In the genomic region with DNA sequence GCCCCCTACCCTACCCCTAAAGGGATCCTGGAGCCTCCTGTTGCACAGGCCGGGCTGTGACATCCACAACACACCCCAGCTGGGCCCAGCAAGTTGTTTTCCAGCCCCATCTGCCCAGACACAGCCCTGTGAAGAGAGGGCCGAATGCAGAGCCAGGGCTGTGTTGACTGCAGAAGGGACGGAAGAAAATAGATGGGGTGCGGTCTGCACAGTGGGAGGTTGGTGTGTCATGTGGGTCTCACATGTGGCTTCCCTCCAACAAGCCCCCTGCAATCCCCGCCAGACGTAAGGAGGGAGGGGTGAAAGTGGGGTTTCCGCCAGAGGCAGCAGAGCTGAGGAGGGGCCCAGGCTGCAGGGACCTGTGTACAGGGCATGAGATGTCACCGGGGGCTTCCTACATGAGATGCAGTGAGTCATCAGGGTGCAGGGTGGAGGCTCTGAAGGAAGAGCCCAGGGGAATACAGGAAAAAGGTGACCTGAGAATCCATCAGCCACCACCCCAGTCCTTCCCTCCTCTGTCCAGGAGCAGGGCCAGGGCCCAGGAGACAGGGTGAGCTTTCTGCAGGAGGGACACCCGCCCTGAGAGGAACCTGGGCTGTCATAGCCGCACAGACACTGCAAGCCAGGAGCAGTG, we compare ENCODE assay signal across 8 cellular contexts.
DNase-seq lines count a peak whose midpoint lies in the region; ATAC-seq and TF ChIP-seq lines count a peak whose summit lies in the region.
"Not testable (repeated sequence)": the region's sequence is repeated elsewhere in the genome, so short reads cannot be mapped to it uniquely, and the experiment has no call there.

No MANE protein-coding gene starts in this region.

- intact Hi-C loops in activated CD8-positive, alpha-beta T cell treated with anti-CD3 and anti-CD28 coated beads for 36 hours (cut with micrococcal nuclease) = not testable (repeated sequence)

- not testable (repeated sequence) for H4K20me1 ChIP-seq in BLaER1; DND-41 (ENCODE audit: insufficient read depth, low read length)

- not testable (repeated sequence) for H2BK5ac ChIP-seq in neuronal stem cell (ENCODE audit: low read length)

- peak; percentile 16 for DNase-seq in DND-41
- peak; percentile 68 for DNase-seq in NCI-H2171 treated with DMSO at 0.1 percent for 48 hours (lab: John Stamatoyannopoulos, UW)
- DNase-seq in RWPE1 (ENCODE audit: low spot score); activated CD8-positive, alpha-beta T cell treated with anti-CD3 and anti-CD28 coated beads for 36 hours; foreskin keratinocyte; neuronal stem cell (ENCODE audit: low spot score); stimulated activated naive CD8-positive, alpha-beta T cell treated with anti-CD3 and anti-CD28 coated beads, Interleukin-15, amount 100 ng/mL, for 72 hours: not testable (repeated sequence)

- no CpG with 5 or more reads among the region's 10 CpGs for WGBS in neuronal stem cell (ENCODE audit: extremely low coverage in 2 of 2, insufficient read length in 2 of 2, insufficient replicate concordance in 1 of 2), 2 donors

- H3K79me2 ChIP-seq in DND-41 (ENCODE audit: insufficient read depth, low read length) = not testable (repeated sequence)

- H3K18ac ChIP-seq in neuronal stem cell (ENCODE audit: low read length) = peak overlapping the region; percentile 48

- peak overlapping the region; percentile 46 for H2AK5ac ChIP-seq in neuronal stem cell (ENCODE audit: low read depth, low read length)

- H3K36me3 ChIP-seq in BLaER1; DND-41 (ENCODE audit: insufficient read depth, low read length); neuronal stem cell (replicated peaks in 1 of 2; ENCODE audit: control insufficient read depth in 2 of 2, insufficient read depth in 2 of 2, low read length in 2 of 2): not testable (repeated sequence)

- not testable (repeated sequence) for H4K91ac ChIP-seq in neuronal stem cell (ENCODE audit: low read depth, low read length, poor library complexity)

- not testable (repeated sequence) for H3K27me3 ChIP-seq in BLaER1; DND-41 (ENCODE audit: insufficient read depth, low read length, poor library complexity); foreskin keratinocyte; neuronal stem cell (ENCODE audit: control insufficient read depth in 3 of 3, insufficient read depth in 3 of 3, low read depth in 1 of 3, low read length in 3 of 3)

- peak overlapping the region; percentile 62 for H3K4me2 ChIP-seq in BLaER1
- not testable (repeated sequence) for H3K4me2 ChIP-seq in DND-41 (ENCODE audit: insufficient read depth, low read length); neuronal stem cell (ENCODE audit: insufficient read depth, low read length, poor library complexity, severe bottlenecking)

- H3K27ac ChIP-seq in BLaER1; DND-41 (ENCODE audit: low read length); neuronal stem cell (replicated peaks; ENCODE audit: low read length): not testable (repeated sequence)
- H3K27ac ChIP-seq in RWPE1 (peak overlapping the region; percentile 100), foreskin keratinocyte (peak overlapping the region; percentile 72)

- H3K4me3 ChIP-seq in BLaER1; DND-41 (ENCODE audit: low read depth in 1 of 2, low read length in 2 of 2); neuronal stem cell (ENCODE audit: low read length in 2 of 2): not testable (repeated sequence)

- not testable (repeated sequence) for H2AFZ ChIP-seq in DND-41 (ENCODE audit: low read depth, low read length); neuronal stem cell (ENCODE audit: low read length)

- not testable (repeated sequence) for H3K9ac ChIP-seq in BLaER1; DND-41 (ENCODE audit: low read depth, low read length); neuronal stem cell (ENCODE audit: low read depth, low read length, poor library complexity)

- not testable (repeated sequence) for H3K79me1 ChIP-seq in neuronal stem cell (ENCODE audit: low read depth, low read length)

- not testable (repeated sequence) for H2BK120ac ChIP-seq in neuronal stem cell (ENCODE audit: low read depth, low read length)

- ATAC-seq in DND-41 (ENCODE audit: insufficient read depth, low read depth) (peak; percentile 61), foreskin keratinocyte (peak; percentile 5)
- peak; percentile 55 for ATAC-seq in activated CD8-positive, alpha-beta T cell treated with anti-CD3 and anti-CD28 coated beads for 36 hours
- ATAC-seq in stimulated activated naive CD8-positive, alpha-beta T cell treated with anti-CD3 and anti-CD28 coated beads, Interleukin-15, amount 100 ng/mL, for 72 hours = peak; percentile 31

- H3K36me3 Mint-ChIP-seq in activated CD8-positive, alpha-beta T cell treated with anti-CD3 and anti-CD28 coated beads for 36 hours (ENCODE audit: low read depth) = not testable (repeated sequence)

- CTCF ChIA-PET in RWPE1 (lab: Yijun Ruan, JAX) = interaction anchor here (0.6 kb wide), 1 partner anchor 180 kb away, joined by 3 read pairs; no protein-coding TSS in a partner anchor
- CTCF ChIA-PET in activated CD8-positive, alpha-beta T cell treated with anti-CD3 and anti-CD28 coated beads for 36 hours (lab: Charles Lee) = not testable (repeated sequence)

- not testable (repeated sequence) for H2BK15ac ChIP-seq in neuronal stem cell (ENCODE audit: low read length)

- H4K8ac ChIP-seq in neuronal stem cell (ENCODE audit: low read depth, low read length) = peak overlapping the region; percentile 65

- not testable (repeated sequence) for H3K4ac ChIP-seq in neuronal stem cell (ENCODE audit: low read length)

- H3K4me1 Mint-ChIP-seq in activated CD8-positive, alpha-beta T cell treated with anti-CD3 and anti-CD28 coated beads for 36 hours (ENCODE audit: low read depth) = not testable (repeated sequence)
- peaks cover 13% of the 10 kb centered on the region for H3K4me1 Mint-ChIP-seq in stimulated activated naive CD8-positive, alpha-beta T cell treated with anti-CD3 and anti-CD28 coated beads, Interleukin-15, amount 100 ng/mL, for 72 hours

- not testable (repeated sequence) for TF ChIP-seq CTCF in DND-41 (IDR thresholded peaks at IDR 0.05; ENCODE audit: borderline replicate concordance, extremely low read depth, low read length, poor library complexity, severe bottlenecking); RWPE1 (conservative IDR thresholded peaks at IDR 0.05; ENCODE audit: low read depth); activated CD8-positive, alpha-beta T cell treated with anti-CD3 and anti-CD28 coated beads for 36 hours (IDR thresholded peaks at IDR 0.05); foreskin keratinocyte (conservative IDR thresholded peaks at IDR 0.05)

- POLR2A ChIA-PET in RWPE1 (lab: Yijun Ruan, JAX; ENCODE audit: low non-redundant PET); activated CD8-positive, alpha-beta T cell treated with anti-CD3 and anti-CD28 coated beads for 36 hours (lab: Charles Lee): not testable (repeated sequence)

- peaks cover 50% of the 10 kb centered on the region for H3K4me1 ChIP-seq in BLaER1
- not testable (repeated sequence) for H3K4me1 ChIP-seq in DND-41 (ENCODE audit: insufficient read depth, low read length)
- peaks cover 36% of the 10 kb centered on the region for H3K4me1 ChIP-seq in foreskin keratinocyte
- peaks cover 8 to 12% of the 10 kb centered on the region in 2 donors for H3K4me1 ChIP-seq in neuronal stem cell (ENCODE audit: control insufficient read depth in 2 of 2, insufficient read depth in 1 of 2, low read depth in 1 of 2, low read length in 2 of 2)

- not testable (repeated sequence) for H3K9me3 Mint-ChIP-seq in activated CD8-positive, alpha-beta T cell treated with anti-CD3 and anti-CD28 coated beads for 36 hours; stimulated activated naive CD8-positive, alpha-beta T cell treated with anti-CD3 and anti-CD28 coated beads, Interleukin-15, amount 100 ng/mL, for 72 hours

- not testable (repeated sequence) for H3K23ac ChIP-seq in neuronal stem cell (ENCODE audit: low read depth, low read length, poor library complexity)

- H2BK12ac ChIP-seq in neuronal stem cell (ENCODE audit: low read length) = not testable (repeated sequence)

- H3K4me3 Mint-ChIP-seq in activated CD8-positive, alpha-beta T cell treated with anti-CD3 and anti-CD28 coated beads for 36 hours; stimulated activated naive CD8-positive, alpha-beta T cell treated with anti-CD3 and anti-CD28 coated beads, Interleukin-15, amount 100 ng/mL, for 72 hours: not testable (repeated sequence)

- H3K27me3 Mint-ChIP-seq in activated CD8-positive, alpha-beta T cell treated with anti-CD3 and anti-CD28 coated beads for 36 hours; stimulated activated naive CD8-positive, alpha-beta T cell treated with anti-CD3 and anti-CD28 coated beads, Interleukin-15, amount 100 ng/mL, for 72 hours: not testable (repeated sequence)

- not testable (repeated sequence) for H3K14ac ChIP-seq in neuronal stem cell (ENCODE audit: low read length)

- H3K9me3 ChIP-seq in BLaER1; DND-41 (ENCODE audit: insufficient read depth, low read length, severe bottlenecking); neuronal stem cell (replicated peaks in 1 of 2; ENCODE audit: control insufficient read depth in 2 of 2, insufficient read depth in 1 of 2, low read depth in 1 of 2, low read length in 2 of 2): not testable (repeated sequence)

- not testable (repeated sequence) for H3K27ac Mint-ChIP-seq in activated CD8-positive, alpha-beta T cell treated with anti-CD3 and anti-CD28 coated beads for 36 hours
- H3K27ac Mint-ChIP-seq in stimulated activated naive CD8-positive, alpha-beta T cell treated with anti-CD3 and anti-CD28 coated beads, Interleukin-15, amount 100 ng/mL, for 72 hours = peak overlapping the region in 1 of 2 donors; percentile 28

Comparison
In these comparisons a context has a peak if more than half of its experiments do, and no peak if none do; other contexts are left out.
1. ATAC-seq: peak in every context shown above with its lines; median percentile 61 in DND-41; 55 in activated CD8-positive, alpha-beta T cell treated with anti-CD3 and anti-CD28 coated beads for 36 hours; 31 in stimulated activated naive CD8-positive, alpha-beta T cell treated with anti-CD3 and anti-CD28 coated beads, Interleukin-15, amount 100 ng/mL, for 72 hours; 5 in foreskin keratinocyte.